ENCODE assay signal across 10 cellular contexts in genomic region chr7:16754869-16755317, GRCh38. TPM values are rescaled to one million over a fixed set of nuclear protein-coding genes. Genes with fewer than 3 reads are reported as not detected.
DNase-seq lines count a peak whose midpoint lies in the region; ATAC-seq and TF ChIP-seq lines count a peak whose summit lies in the region.
"Had no signal": no experiment of that assay in that cellular context is flagged by ENCODE, and none has a peak within 500 bp of the region (broad histone marks: within the 10 kb centered on the region; RNA-seq: fewer than 3 reads in every experiment).

No MANE protein-coding gene starts in this region.

- H3K9me3 Mint-ChIP-seq in activated T-helper 1 cell treated with anti-CD3 and anti-CD28 coated beads, Interleukin-12 subunit alpha, Interleukin-12 subunit beta, Interleukin-2, Interleukin-4 antibody, amounts not matched to agents 30 ng/mL and 10 ng/mL and 1 ng/mL, durations not matched to agents 14 hours and 24 hours and 36 hours = no peaks in the 10 kb centered on the region
- H3K9me3 Mint-ChIP-seq in type B pancreatic cell = no peaks in the 10 kb centered on the region

- H3K4me1 Mint-ChIP-seq in activated T-helper 1 cell treated with anti-CD3 and anti-CD28 coated beads, Interleukin-12 subunit alpha, Interleukin-12 subunit beta, Interleukin-2, Interleukin-4 antibody, amounts not matched to agents 30 ng/mL and 10 ng/mL and 1 ng/mL, durations not matched to agents 14 hours and 24 hours and 36 hours (ENCODE audit: low read depth) = peaks cover 15% of the 10 kb centered on the region
- no peaks in the 10 kb centered on the region for H3K4me1 Mint-ChIP-seq in type B pancreatic cell (ENCODE audit: unreplicated experiment)

- no peak for TF ChIP-seq POLR2A in testis (IDR thresholded peaks at IDR 0.05)

- H3K36me3 ChIP-seq in cardiac muscle cell = no peaks in the 10 kb centered on the region
- H3K36me3 ChIP-seq in kidney epithelial cell (ENCODE audit: control insufficient read depth, insufficient read depth, low read length) = no peaks in the 10 kb centered on the region
- no peaks in the 10 kb centered on the region for H3K36me3 ChIP-seq in testis (ENCODE audit: low read depth, missing control alignments)

- H3K9me3 ChIP-seq in cardiac muscle cell (ENCODE audit: low read depth) (no peaks in the 10 kb centered on the region), testis (no peaks in the 10 kb centered on the region)

- WGBS in testis, 2 donors = 51 to 63% methylated on average over 5 of the region's 5 CpGs

- H3K27me3 Mint-ChIP-seq in activated T-helper 1 cell treated with anti-CD3 and anti-CD28 coated beads, Interleukin-12 subunit alpha, Interleukin-12 subunit beta, Interleukin-2, Interleukin-4 antibody, amounts not matched to agents 30 ng/mL and 10 ng/mL and 1 ng/mL, durations not matched to agents 14 hours and 24 hours and 36 hours (ENCODE audit: insufficient read depth) = peaks cover 45% of the 10 kb centered on the region
- H3K27me3 Mint-ChIP-seq in type B pancreatic cell = peaks cover 13% of the 10 kb centered on the region

- H3K27ac ChIP-seq in cardiac muscle cell = peak overlapping the region; percentile 72
- H3K27ac ChIP-seq in testis = no peak overlapping the region

- ATAC-seq in left ventricle myocardium superior = no peak

- no peaks in the 10 kb centered on the region for H3K27me3 ChIP-seq in cardiac muscle cell
- no peaks in the 10 kb centered on the region for H3K27me3 ChIP-seq in kidney epithelial cell (ENCODE audit: control insufficient read depth, insufficient read depth, low read length)
- no peaks in the 10 kb centered on the region for H3K27me3 ChIP-seq in testis

- H3K27ac Mint-ChIP-seq in activated T-helper 1 cell treated with anti-CD3 and anti-CD28 coated beads, Interleukin-12 subunit alpha, Interleukin-12 subunit beta, Interleukin-2, Interleukin-4 antibody, amounts not matched to agents 30 ng/mL and 10 ng/mL and 1 ng/mL, durations not matched to agents 14 hours and 24 hours and 36 hours = no peak overlapping the region
- peak overlapping the region; percentile 91 for H3K27ac Mint-ChIP-seq in type B pancreatic cell

- DNase-seq in cardiac muscle cell (ENCODE audit: low read depth in 1 of 2, low spot score in 1 of 2) (no peak), left ventricle myocardium superior (no peak), kidney epithelial cell (ENCODE audit: low read depth) (no peak), type B pancreatic cell (ENCODE audit: extremely low spot score, unreplicated experiment) (no peak), NCI-H345 treated with DMSO at 0.1 percent for 48 hours (lab: John Stamatoyannopoulos, UW; ENCODE audit: unreplicated experiment) (no peak), testis (no peak)
- no peak for DNase-seq in activated T-helper 1 cell treated with anti-CD3 and anti-CD28 coated beads, Interleukin-12 subunit alpha, Interleukin-12 subunit beta, Interleukin-2, Interleukin-4 antibody, amounts not matched to agents 30 ng/mL and 10 ng/mL and 1 ng/mL, durations not matched to agents 14 hours and 24 hours and 36 hours (ENCODE audit: low spot score)
- no peak for DNase-seq in stimulated activated CD4-positive, alpha-beta T cell treated with anti-CD3 and anti-CD28 coated beads, Interleukin-15, amount 100 ng/mL, for 24 hours
- DNase-seq: GDM1 had no signal

- intact Hi-C loops in left ventricle myocardium superior (cut with micrococcal nuclease) = no loop called here
- intact Hi-C loops in activated T-helper 1 cell treated with anti-CD3 and anti-CD28 coated beads, Interleukin-12 subunit alpha, Interleukin-12 subunit beta, Interleukin-2, Interleukin-4 antibody, amounts not matched to agents 30 ng/mL and 10 ng/mL and 1 ng/mL, durations not matched to agents 14 hours and 24 hours and 36 hours (cut with micrococcal nuclease) = loop anchor here (5.0 kb wide), 1 partner anchor 162 kb away; no protein-coding TSS in a partner anchor
- intact Hi-C loops in testis (cut with DNase I; ENCODE audit: low total_unique reads) = no loop called here

- H3K4me1 ChIP-seq in cardiac muscle cell (ENCODE audit: low read depth) (peaks cover 18% of the 10 kb centered on the region), testis (no peaks in the 10 kb centered on the region)

- H3K4me3 ChIP-seq in cardiac muscle cell (peak overlapping the region; percentile 92), kidney epithelial cell (ENCODE audit: low read depth, low read length) (peak overlapping the region; percentile 87), testis (peak overlapping the region in 1 of 2 donors; percentile 62)

- TF ChIP-seq CTCF in cardiac muscle cell (IDR thresholded peaks at IDR 0.05; ENCODE audit: low read depth, low read length) (no peak), kidney epithelial cell (IDR thresholded peaks at IDR 0.05; ENCODE audit: insufficient read depth, low read length, poor library complexity, severe bottlenecking) (no peak), type B pancreatic cell (conservative IDR thresholded peaks at IDR 0.05) (no peak), testis (IDR thresholded peaks at IDR 0.05) (no peak)

- peak overlapping the region; percentile 78 for H3K4me3 Mint-ChIP-seq in activated T-helper 1 cell treated with anti-CD3 and anti-CD28 coated beads, Interleukin-12 subunit alpha, Interleukin-12 subunit beta, Interleukin-2, Interleukin-4 antibody, amounts not matched to agents 30 ng/mL and 10 ng/mL and 1 ng/mL, durations not matched to agents 14 hours and 24 hours and 36 hours
- H3K4me3 Mint-ChIP-seq in type B pancreatic cell = peak overlapping the region; percentile 95

- H3K36me3 Mint-ChIP-seq in activated T-helper 1 cell treated with anti-CD3 and anti-CD28 coated beads, Interleukin-12 subunit alpha, Interleukin-12 subunit beta, Interleukin-2, Interleukin-4 antibody, amounts not matched to agents 30 ng/mL and 10 ng/mL and 1 ng/mL, durations not matched to agents 14 hours and 24 hours and 36 hours (ENCODE audit: low read depth) = no peaks in the 10 kb centered on the region
- H3K36me3 Mint-ChIP-seq in type B pancreatic cell = no peaks in the 10 kb centered on the region

RNA-seq across cellular contexts. Expression of gene TSPAN13, which starts 1.3 kb away (rescaled TPM):
- 34.2 and 63.6 TPM in 2 replicates for total RNA-seq in cardiac muscle cell
- polyA plus RNA-seq in cardiac muscle cell = 103 and 152 TPM in 2 replicates
- total RNA-seq in left ventricle myocardium superior = 18.1 TPM
- total RNA-seq in activated T-helper 1 cell treated with anti-CD3 and anti-CD28 coated beads, Interleukin-12 subunit alpha, Interleukin-12 subunit beta, Interleukin-2, Interleukin-4 antibody, amounts not matched to agents 30 ng/mL and 10 ng/mL and 1 ng/mL, durations not matched to agents 14 hours and 24 hours and 36 hours = 0.96 and 1.3 TPM in 2 replicates
- 15.5 and 16.7 TPM in 2 replicates for total RNA-seq in kidney epithelial cell
- total RNA-seq in type B pancreatic cell (ENCODE audit: low replicate concordance) = 65.1 and 99.5 TPM in 2 replicates
- total RNA-seq in testis = 10 to 100 TPM; 10.6 to 13.0 TPM
- polyA plus RNA-seq in testis (ENCODE audit: insufficient read depth, low read depth, low replicate concordance) = 10.0 TPM

RNA-seq across cellular contexts. Expression of gene AGR2, which starts 49.9 kb away (rescaled TPM):
- total RNA-seq in cardiac muscle cell = not detected in 2 replicates
- 0.38 TPM in 1 of 2 replicates, not detected in the other for polyA plus RNA-seq in cardiac muscle cell
- not detected for total RNA-seq in left ventricle myocardium superior
- total RNA-seq in activated T-helper 1 cell treated with anti-CD3 and anti-CD28 coated beads, Interleukin-12 subunit alpha, Interleukin-12 subunit beta, Interleukin-2, Interleukin-4 antibody, amounts not matched to agents 30 ng/mL and 10 ng/mL and 1 ng/mL, durations not matched to agents 14 hours and 24 hours and 36 hours = not detected in 2 replicates
- total RNA-seq in kidney epithelial cell = 7.4 and 20.2 TPM in 2 replicates
- 116 and 179 TPM in 2 replicates for total RNA-seq in type B pancreatic cell (ENCODE audit: low replicate concordance)
- under 1 TPM in 1 of 2 donors, not detected in 1; 0.16 TPM for total RNA-seq in testis
- polyA plus RNA-seq in testis (ENCODE audit: insufficient read depth, low read depth, low replicate concordance) = 1.5 TPM
- total RNA-seq: IMR-90 had no signal
- polyA plus RNA-seq: IMR-90 had no signal
